31 cellular contexts compared by ENCODE assay signal in genomic region chr14:34479694-34480093, GRCh38.
"Had no signal": no experiment of that assay in that cellular context is flagged by ENCODE, and none has a peak within 500 bp of the region (broad histone marks: within the 10 kb centered on the region; RNA-seq: fewer than 3 reads in every experiment).

No MANE protein-coding gene starts in this region.

- H3K27me3 Mint-ChIP-seq: naive B cell; naive thymus-derived CD8-positive, alpha-beta T cell; progenitor cell of endocrine pancreas; stimulated activated naive CD8-positive, alpha-beta T cell treated with anti-CD3 and anti-CD28 coated beads, Interleukin-15, amount 100 ng/mL, for 72 hours had no signal

- H3K27ac ChIP-seq: neural progenitor cell, ovary, parathyroid adenoma, psoas muscle, skin epidermis, spleen, thoracic aorta, thyroid gland, tibial nerve, upper lobe of left lung, vagina had no signal

- H3K4me2 ChIP-seq: neural progenitor cell, smooth muscle cell had no signal

- ATAC-seq: naive thymus-derived CD8-positive, alpha-beta T cell; natural killer cell treated with Interleukin-12 subunit alpha and Interleukin-12 subunit beta and Interleukin-15 and Interleukin-18, amount 100 ng/mL, for 72 hours; psoas muscle; right cardiac atrium; sciatic nerve; stimulated activated effector memory CD8-positive, alpha-beta T cell treated with anti-CD3 and anti-CD28 coated beads, Interleukin-12 subunit alpha, Interleukin-12 subunit beta, amount 100 ng/mL, for 72 hours; stimulated activated naive CD8-positive, alpha-beta T cell treated with anti-CD3 and anti-CD28 coated beads, Interleukin-15, amount 100 ng/mL, for 72 hours; stimulated activated naive CD8-positive, alpha-beta T cell treated with anti-CD3 and anti-CD28 coated beads, Interleukin-15, Interleukin-2, amounts not matched to agents 100 U/mL and 50 U/mL, for 24 hours had no signal

- H3K4me3 Mint-ChIP-seq: naive B cell; natural killer cell treated with Interleukin-12 subunit alpha and Interleukin-12 subunit beta and Interleukin-15 and Interleukin-18, amount 100 ng/mL, for 72 hours; nephron progenitor cell; neural progenitor cell; stimulated activated effector memory CD8-positive, alpha-beta T cell treated with anti-CD3 and anti-CD28 coated beads, Interleukin-12 subunit alpha, Interleukin-12 subunit beta, amount 100 ng/mL, for 72 hours; stimulated activated naive CD8-positive, alpha-beta T cell treated with anti-CD3 and anti-CD28 coated beads, Interleukin-15, amount 100 ng/mL, for 72 hours had no signal

- H3K4me3 ChIP-seq: neural progenitor cell, ovary, psoas muscle, skin epidermis, smooth muscle cell, spleen, thoracic aorta, thyroid gland, tibial nerve, upper lobe of left lung, vagina had no signal

- H3K27ac Mint-ChIP-seq: natural killer cell treated with Interleukin-12 subunit alpha and Interleukin-12 subunit beta and Interleukin-15 and Interleukin-18, amount 100 ng/mL, for 72 hours; nephron progenitor cell; neural progenitor cell; progenitor cell of endocrine pancreas; stimulated activated effector memory CD8-positive, alpha-beta T cell treated with anti-CD3 and anti-CD28 coated beads, Interleukin-12 subunit alpha, Interleukin-12 subunit beta, amount 100 ng/mL, for 72 hours; stimulated activated naive CD8-positive, alpha-beta T cell treated with anti-CD3 and anti-CD28 coated beads, Interleukin-15, amount 100 ng/mL, for 72 hours had no signal

- H3K4me1 ChIP-seq: neural progenitor cell, parathyroid adenoma, psoas muscle, spleen, thyroid gland, tibial nerve, upper lobe of left lung, vagina had no signal

- H3K36me3 Mint-ChIP-seq: naive B cell; naive thymus-derived CD8-positive, alpha-beta T cell; natural killer cell treated with Interleukin-12 subunit alpha and Interleukin-12 subunit beta and Interleukin-15 and Interleukin-18, amount 100 ng/mL, for 72 hours; neural progenitor cell; stimulated activated effector memory CD8-positive, alpha-beta T cell treated with anti-CD3 and anti-CD28 coated beads, Interleukin-12 subunit alpha, Interleukin-12 subunit beta, amount 100 ng/mL, for 72 hours had no signal

- H3K9ac ChIP-seq: neural progenitor cell, parathyroid adenoma had no signal

- H3K9me3 Mint-ChIP-seq: naive B cell; naive thymus-derived CD8-positive, alpha-beta T cell; natural killer cell treated with Interleukin-12 subunit alpha and Interleukin-12 subunit beta and Interleukin-15 and Interleukin-18, amount 100 ng/mL, for 72 hours; neural progenitor cell; stimulated activated effector memory CD8-positive, alpha-beta T cell treated with anti-CD3 and anti-CD28 coated beads, Interleukin-12 subunit alpha, Interleukin-12 subunit beta, amount 100 ng/mL, for 72 hours; stimulated activated naive CD8-positive, alpha-beta T cell treated with anti-CD3 and anti-CD28 coated beads, Interleukin-15, amount 100 ng/mL, for 72 hours had no signal

- H3K4me1 Mint-ChIP-seq: naive B cell; naive thymus-derived CD8-positive, alpha-beta T cell; nephron progenitor cell; stimulated activated effector memory CD8-positive, alpha-beta T cell treated with anti-CD3 and anti-CD28 coated beads, Interleukin-12 subunit alpha, Interleukin-12 subunit beta, amount 100 ng/mL, for 72 hours; stimulated activated naive CD8-positive, alpha-beta T cell treated with anti-CD3 and anti-CD28 coated beads, Interleukin-15, amount 100 ng/mL, for 72 hours had no signal

- H3K27me3 ChIP-seq: neural progenitor cell, ovary, spleen, thyroid gland, tibial nerve, upper lobe of left lung, vagina had no signal

- H3K36me3 ChIP-seq: neural progenitor cell, ovary, spleen, thoracic aorta, thyroid gland, tibial nerve, upper lobe of left lung, vagina had no signal

- DNase-seq: naive B cell; naive thymus-derived CD8-positive, alpha-beta T cell; nephron progenitor cell; occipital lobe; ovary; posterior cingulate gyrus; psoas muscle; right cardiac atrium; spleen; stimulated activated CD4-positive, alpha-beta T cell treated with anti-CD3 and anti-CD28 coated beads, Interleukin-12 subunit alpha, Interleukin-12 subunit beta, amount 100 ng/mL, for 4 hours; stimulated activated CD4-positive, alpha-beta T cell treated with anti-CD3 and anti-CD28 coated beads, Interleukin-1b, Interleukin-23, amount 100 ng/mL, for 48 hours; stimulated activated CD4-positive, alpha-beta T cell treated with anti-CD3 and anti-CD28 coated beads, Interleukin-2, amount 100 ng/mL, for 48 hours; stimulated activated CD4-positive, alpha-beta T cell treated with anti-CD3 and anti-CD28 coated beads, Interleukin-4, amount 100 ng/mL, for 24 hours; stimulated activated naive CD4-positive, alpha-beta T cell; stimulated activated naive CD8-positive, alpha-beta T cell treated with anti-CD3 and anti-CD28 coated beads, Interleukin-15, amount 100 ng/mL, for 72 hours; stimulated activated naive CD8-positive, alpha-beta T cell treated with anti-CD3 and anti-CD28 coated beads, Interleukin-15, Interleukin-2, amounts not matched to agents 100 U/mL and 50 U/mL, for 24 hours; thyroid gland; trophoblast cell; upper lobe of left lung had no signal

- FAIRE-seq: urothelium cell line had no signal

- H3K79me2 ChIP-seq: parathyroid adenoma had no signal

- H3K9me3 ChIP-seq: ovary, psoas muscle, spleen, thoracic aorta, thyroid gland, tibial nerve, upper lobe of left lung, vagina had no signal

- H2AFZ ChIP-seq: neural progenitor cell, parathyroid adenoma had no signal
